Comparison of ENCODE assay signal across 8 cellular contexts in genomic region chr1:248873993-248874671, GRCh38. TPM values are rescaled to one million over a fixed set of nuclear protein-coding genes. Genes with fewer than 3 reads are reported as not detected.
DNase-seq lines count a peak whose midpoint lies in the region; ATAC-seq and TF ChIP-seq lines count a peak whose summit lies in the region.

No MANE protein-coding gene starts in this region.

- TF ChIP-seq CTCF in IMR-90 (conservative IDR thresholded peaks at IDR 0.05; ENCODE audit: low read depth, low read length) (no peak), esophagus squamous epithelium (IDR thresholded peaks at IDR 0.05) (peak in 1 of 6 experiments; percentile 16)

- H3K4me2 ChIP-seq in IMR-90 (ENCODE audit: low read depth, low read length) = peak overlapping the region; percentile 69

- no peak for TF ChIP-seq POLR2A in IMR-90 (IDR thresholded peaks at IDR 0.05; ENCODE audit: low read depth, low read length)
- TF ChIP-seq POLR2A in esophagus squamous epithelium (IDR thresholded peaks at IDR 0.05) = no peak

- no peak overlapping the region for H3K56ac ChIP-seq in IMR-90 (ENCODE audit: extremely low read depth, insufficient read depth, low read length)

- H4K91ac ChIP-seq in IMR-90 (ENCODE audit: insufficient read depth, low read depth, low read length) = no peak overlapping the region

- dilution Hi-C loops in IMR-90 (cut with HindIII; ENCODE audit: low sequenced_read_pairs, unreplicated experiment) = no loop called here

- no peak overlapping the region for H2AK5ac ChIP-seq in IMR-90 (ENCODE audit: low read depth, low read length)

- peaks cover 0 to 14% of the 10 kb centered on the region in 2 donors for H3K27me3 Mint-ChIP-seq in CD8-positive, alpha-beta memory T cell
- H3K27me3 Mint-ChIP-seq in activated T-cell treated with anti-CD3 and anti-CD28 coated beads, Interleukin-2, amount 50 U/mL, for 4 hours (ENCODE audit: low read depth) = peaks cover 3% of the 10 kb centered on the region
- peaks cover 0 to 13% (median 0%) of the 10 kb centered on the region in 5 donors for H3K27me3 Mint-ChIP-seq in naive thymus-derived CD8-positive, alpha-beta T cell

- no peaks in the 10 kb centered on the region; the same call in 1 of the 2 replicates for H3K9me1 ChIP-seq in IMR-90 (ENCODE audit: insufficient read depth, low read length)

- ATAC-seq in GM21529 (IDR thresholded peaks at IDR 0.05; ENCODE audit: unreplicated experiment) (peak; percentile 56), IMR-90 (ENCODE audit: low read depth) (peak; percentile 79)
- peak; percentile 53 to 71 for ATAC-seq in activated T-cell treated with anti-CD3 and anti-CD28 coated beads, Interleukin-2, amount 50 U/mL, for 4 hours
- ATAC-seq in naive thymus-derived CD8-positive, alpha-beta T cell = peak; percentile 66 to 68
- peak; percentile 77 for ATAC-seq in stimulated activated effector memory CD8-positive, alpha-beta T cell treated with anti-CD3 and anti-CD28 coated beads, Interleukin-12 subunit alpha, Interleukin-12 subunit beta, amount 100 ng/mL, for 72 hours

- H2BK15ac ChIP-seq in IMR-90 (ENCODE audit: low read depth, low read length) = no peak overlapping the region

- H4K20me1 ChIP-seq in IMR-90 (ENCODE audit: insufficient read depth, low read length) = peaks cover 10% of the 10 kb centered on the region

- H3K9me3 Mint-ChIP-seq in CD8-positive, alpha-beta memory T cell = peaks cover 0 to 10% (median 2%) of the 10 kb centered on the region in 5 donors
- H3K9me3 Mint-ChIP-seq in activated T-cell treated with anti-CD3 and anti-CD28 coated beads, Interleukin-2, amount 50 U/mL, for 4 hours = no peaks in the 10 kb centered on the region
- peaks cover 0 to 10% (median 0%) of the 10 kb centered on the region in 9 donors for H3K9me3 Mint-ChIP-seq in naive thymus-derived CD8-positive, alpha-beta T cell
- H3K9me3 Mint-ChIP-seq in stimulated activated effector memory CD8-positive, alpha-beta T cell treated with anti-CD3 and anti-CD28 coated beads, Interleukin-12 subunit alpha, Interleukin-12 subunit beta, amount 100 ng/mL, for 72 hours = no peaks in the 10 kb centered on the region

- intact Hi-C loops in IMR-90 (cut with micrococcal nuclease) = loop anchor here (1.0 kb wide), 3 partner anchors 32 to 48 kb away; partner anchors contain the start of genes PGBD2 and ZNF672
- intact Hi-C loops in esophagus squamous epithelium (cut with DNase I) = no loop called here

- no peaks in the 10 kb centered on the region for H3K9me3 ChIP-seq in CD8-positive, alpha-beta memory T cell (ENCODE audit: low read length)
- no peaks in the 10 kb centered on the region for H3K9me3 ChIP-seq in IMR-90 (ENCODE audit: control insufficient read depth, insufficient read depth, low read length)
- H3K9me3 ChIP-seq in esophagus squamous epithelium = no peaks in the 10 kb centered on the region

- no peak overlapping the region for H3K18ac ChIP-seq in IMR-90 (ENCODE audit: low read depth, low read length)

- H3K4me1 ChIP-seq in CD8-positive, alpha-beta memory T cell (ENCODE audit: insufficient read depth, low read length) = no peaks in the 10 kb centered on the region
- H3K4me1 ChIP-seq in IMR-90 (ENCODE audit: control insufficient read depth, insufficient read depth, low read length) (no peaks in the 10 kb centered on the region), esophagus squamous epithelium (peaks cover 0 to 23% (median 3%) of the 10 kb centered on the region in 3 donors)

- no peak overlapping the region for H2BK5ac ChIP-seq in IMR-90 (ENCODE audit: low read depth, low read length, poor library complexity, severe bottlenecking)

- no peaks in the 10 kb centered on the region for H3K36me3 ChIP-seq in CD8-positive, alpha-beta memory T cell (ENCODE audit: insufficient read depth, low read length)
- no peaks in the 10 kb centered on the region for H3K36me3 ChIP-seq in IMR-90 (ENCODE audit: control insufficient read depth, insufficient read depth, low read length)
- H3K36me3 ChIP-seq in esophagus squamous epithelium = no peaks in the 10 kb centered on the region

- POLR2A ChIA-PET in CD8-positive, alpha-beta memory T cell (lab: Charles Lee) = interaction anchor here (0.5 to 2.3 kb wide), 6 partner anchors 10 to 48 kb away, joined by 3 to 17 read pairs (median 4); partner anchors contain the start of genes SH3BP5L, ZNF672 and ZNF692
- POLR2A ChIA-PET in IMR-90 (lab: Charles Lee; ENCODE audit: unreplicated experiment) = no interaction called here
- POLR2A ChIA-PET in naive thymus-derived CD8-positive, alpha-beta T cell (lab: Charles Lee) = interaction anchor here (0.6 to 3.3 kb wide), 11 partner anchors 9 to 48 kb away, joined by 3 to 33 read pairs (median 5); partner anchors contain the start of genes PGBD2, SH3BP5L, ZNF672 and ZNF692

- peak; percentile 71 to 93 (median 90) for DNase-seq in CD8-positive, alpha-beta memory T cell
- no peak for DNase-seq in IMR-90
- DNase-seq in OCI-M2 (lab: John Stamatoyannopoulos, UW; ENCODE audit: unreplicated experiment) = peak; percentile 95
- DNase-seq in activated T-cell treated with anti-CD3 and anti-CD28 coated beads, Interleukin-2, amount 50 U/mL, for 4 hours = peak; percentile 82
- no peak for DNase-seq in esophagus squamous epithelium (lab: John Stamatoyannopoulos, UW)
- DNase-seq in naive thymus-derived CD8-positive, alpha-beta T cell = peak; percentile 62 to 96 (median 86)
- DNase-seq in stimulated activated effector memory CD8-positive, alpha-beta T cell treated with anti-CD3 and anti-CD28 coated beads, Interleukin-12 subunit alpha, Interleukin-12 subunit beta, amount 100 ng/mL, for 72 hours (ENCODE audit: low spot score in 2 of 2) = peak; percentile 81 to 94

- 0 out of 2 replicates have a peak overlapping the region, but pooled peaks have one; percentile 11 for H3K14ac ChIP-seq in IMR-90 (replicated peaks; ENCODE audit: low read depth, low read length)

- no peak overlapping the region for H2BK120ac ChIP-seq in IMR-90 (ENCODE audit: low read depth, low read length)

- peaks cover 28 to 49% (median 41%) of the 10 kb centered on the region in 3 donors for H3K4me1 Mint-ChIP-seq in CD8-positive, alpha-beta memory T cell
- peaks cover 18% of the 10 kb centered on the region for H3K4me1 Mint-ChIP-seq in activated T-cell treated with anti-CD3 and anti-CD28 coated beads, Interleukin-2, amount 50 U/mL, for 4 hours (ENCODE audit: low read depth)
- peaks cover 16 to 26% (median 20%) of the 10 kb centered on the region in 4 donors for H3K4me1 Mint-ChIP-seq in naive thymus-derived CD8-positive, alpha-beta T cell
- peaks cover 25% of the 10 kb centered on the region for H3K4me1 Mint-ChIP-seq in stimulated activated effector memory CD8-positive, alpha-beta T cell treated with anti-CD3 and anti-CD28 coated beads, Interleukin-12 subunit alpha, Interleukin-12 subunit beta, amount 100 ng/mL, for 72 hours

- H4K8ac ChIP-seq in IMR-90 (ENCODE audit: low read depth in 2 of 2, low read length in 2 of 2) = no peak overlapping the region

- peak overlapping the region; percentile 93 to 99 (median 97) for H3K4me3 Mint-ChIP-seq in CD8-positive, alpha-beta memory T cell
- H3K4me3 Mint-ChIP-seq in activated T-cell treated with anti-CD3 and anti-CD28 coated beads, Interleukin-2, amount 50 U/mL, for 4 hours = peak overlapping the region; percentile 89
- H3K4me3 Mint-ChIP-seq in naive thymus-derived CD8-positive, alpha-beta T cell = peak overlapping the region; percentile 93 to 99 (median 96)
- H3K4me3 Mint-ChIP-seq in stimulated activated effector memory CD8-positive, alpha-beta T cell treated with anti-CD3 and anti-CD28 coated beads, Interleukin-12 subunit alpha, Interleukin-12 subunit beta, amount 100 ng/mL, for 72 hours = peak overlapping the region; percentile 84

- H3K27me3 ChIP-seq in CD8-positive, alpha-beta memory T cell (ENCODE audit: insufficient read depth, low read length, poor library complexity, severe bottlenecking) = no peaks in the 10 kb centered on the region
- H3K27me3 ChIP-seq in IMR-90 (ENCODE audit: control insufficient read depth, insufficient read depth, low read length) (no peaks in the 10 kb centered on the region), esophagus squamous epithelium (no peaks in the 10 kb centered on the region)

- H2BK20ac ChIP-seq in IMR-90 (ENCODE audit: low read depth, low read length) = no peak overlapping the region

- no peak overlapping the region for H2AK9ac ChIP-seq in IMR-90 (replicated peaks; ENCODE audit: low read depth, low read length, poor library complexity)

- peak overlapping the region; percentile 41 for H2AFZ ChIP-seq in IMR-90 (replicated peaks; ENCODE audit: low read length, poor library complexity)

- in situ Hi-C loops in IMR-90 (cut with MboI; ENCODE audit: low sequenced_read_pairs) = no loop called here

- no peak overlapping the region for H3K4ac ChIP-seq in IMR-90 (ENCODE audit: low read depth, low read length)

- CTCF ChIA-PET in CD8-positive, alpha-beta memory T cell (lab: Charles Lee) = interaction anchor here (0.7 to 2.6 kb wide), 10 partner anchors 10 to 49 kb away, joined by 3 to 14 read pairs (median 4); partner anchors contain the start of genes SH3BP5L and ZNF692
- CTCF ChIA-PET in IMR-90 (lab: Yijun Ruan, JAX) = interaction anchor here (1.7 kb wide), 1 partner anchor 12 kb away, joined by 5 read pairs; no protein-coding TSS in a partner anchor

- H3K27ac ChIP-seq in CD8-positive, alpha-beta memory T cell (ENCODE audit: low read depth, low read length) = peak overlapping the region; percentile 87
- H3K27ac ChIP-seq in IMR-90 (ENCODE audit: insufficient read depth, low read length) (no peak overlapping the region), esophagus squamous epithelium (peak overlapping the region; percentile 89 to 97 (median 96))

- no peak overlapping the region for H4K5ac ChIP-seq in IMR-90 (ENCODE audit: low read depth, low read length)

- peak overlapping the region; percentile 92 to 100 (median 99) for H3K27ac Mint-ChIP-seq in CD8-positive, alpha-beta memory T cell
- peak overlapping the region; percentile 96 to 100 (median 98) for H3K27ac Mint-ChIP-seq in naive thymus-derived CD8-positive, alpha-beta T cell
- peak overlapping the region; percentile 100 for H3K27ac Mint-ChIP-seq in stimulated activated effector memory CD8-positive, alpha-beta T cell treated with anti-CD3 and anti-CD28 coated beads, Interleukin-12 subunit alpha, Interleukin-12 subunit beta, amount 100 ng/mL, for 72 hours

- H3K36me3 Mint-ChIP-seq in CD8-positive, alpha-beta memory T cell = peaks cover 0 to 14% (median 5%) of the 10 kb centered on the region in 3 donors
- H3K36me3 Mint-ChIP-seq in activated T-cell treated with anti-CD3 and anti-CD28 coated beads, Interleukin-2, amount 50 U/mL, for 4 hours (ENCODE audit: insufficient read depth) = no peaks in the 10 kb centered on the region
- H3K36me3 Mint-ChIP-seq in naive thymus-derived CD8-positive, alpha-beta T cell = peaks cover 0 to 8% (median 4%) of the 10 kb centered on the region in 3 donors
- H3K36me3 Mint-ChIP-seq in stimulated activated effector memory CD8-positive, alpha-beta T cell treated with anti-CD3 and anti-CD28 coated beads, Interleukin-12 subunit alpha, Interleukin-12 subunit beta, amount 100 ng/mL, for 72 hours = peaks cover 29% of the 10 kb centered on the region

- H3K79me1 ChIP-seq in IMR-90 (ENCODE audit: low read depth in 1 of 2, low read length in 2 of 2) = no peaks in the 10 kb centered on the region

- 0% methylated on average over 13 of the region's 24 CpGs; no CpG with 5 or more reads in 1 of the 2 experiments for WGBS in IMR-90 (ENCODE audit: extremely low coverage in 2 of 2, insufficient read length in 1 of 2), 2 experiments
- WGBS in esophagus squamous epithelium, 2 donors = 6 to 7% methylated on average over 20 to 22 of the region's 24 CpGs

- no peak for TF ChIP-seq RAD21 in IMR-90 (IDR thresholded peaks at IDR 0.05; ENCODE audit: low read length)

- no TSS peak for BruUV-seq in IMR-90 (replicated peaks; lab: Mats Ljungman, UMichigan)

- H3K4me3 ChIP-seq in CD8-positive, alpha-beta memory T cell (ENCODE audit: low read length) = peak overlapping the region; percentile 88
- H3K4me3 ChIP-seq in IMR-90 (ENCODE audit: insufficient read depth, low read depth, low read length) = peak overlapping the region; percentile 53
- H3K4me3 ChIP-seq in esophagus squamous epithelium = peak overlapping the region; percentile 44 to 72 (median 66)

- H3K23ac ChIP-seq in IMR-90 (ENCODE audit: low read depth, low read length) = no peak overlapping the region

- no peak overlapping the region for H3K9ac ChIP-seq in IMR-90 (ENCODE audit: low read depth, low read length)

RNA-seq across cellular contexts. Expression of gene ZNF692, which starts 15.2 kb away (rescaled TPM):
- 10 to 100 TPM; 56.0 to 58.7 TPM for total RNA-seq in CD8-positive, alpha-beta memory T cell
- polyA plus RNA-seq in CD8-positive, alpha-beta memory T cell = 9.6 TPM
- total RNA-seq in IMR-90 (2012; rRNA removed) = 6.9 and 7.3 TPM in 2 replicates
- polyA plus RNA-seq in IMR-90 (2012; rRNA removed) = 50.4 and 51.5 TPM in 2 replicates
- 19.6 and 20.7 TPM in 2 replicates for polyA plus RNA-seq in IMR-90 (2012; cell fraction: cytosol; rRNA removed)
- polyA plus RNA-seq in IMR-90 (2012; cell fraction: nucleus; rRNA removed; ENCODE audit: low replicate concordance) = 340 and 590 TPM in 2 replicates
- 10 to 100 TPM; 59.8 to 72.6 (median 70.1) TPM for total RNA-seq in activated T-cell treated with anti-CD3 and anti-CD28 coated beads, Interleukin-2, amount 50 U/mL, for 4 hours
- total RNA-seq in esophagus squamous epithelium = 10 to 100 TPM; 35.7 to 67.9 (median 40.7) TPM
- total RNA-seq in naive thymus-derived CD8-positive, alpha-beta T cell = 10 to 100 TPM; 68.9 to 69.6 TPM
- polyA plus RNA-seq in naive thymus-derived CD8-positive, alpha-beta T cell = 1 to 10 TPM; 5.2 to 9.3 (median 5.9) TPM

RNA-seq across cellular contexts. Expression of gene PGBD2, which starts 31.9 kb away (rescaled TPM):
- total RNA-seq in CD8-positive, alpha-beta memory T cell = 1 to 10 TPM; 7.0 to 8.1 TPM
- polyA plus RNA-seq in CD8-positive, alpha-beta memory T cell = 13.7 TPM
- total RNA-seq in IMR-90 (2012; rRNA removed) = 6.7 and 6.8 TPM in 2 replicates
- 4.8 TPM in 2 replicates for polyA plus RNA-seq in IMR-90 (2012; rRNA removed)
- 1.5 and 1.6 TPM in 2 replicates for polyA plus RNA-seq in IMR-90 (2012; cell fraction: cytosol; rRNA removed)
- polyA plus RNA-seq in IMR-90 (2012; cell fraction: nucleus; rRNA removed; ENCODE audit: low replicate concordance) = 7.1 and 14.8 TPM in 2 replicates
- total RNA-seq in activated T-cell treated with anti-CD3 and anti-CD28 coated beads, Interleukin-2, amount 50 U/mL, for 4 hours = 1 to 10 TPM; 3.4 to 4.7 (median 4.0) TPM
- total RNA-seq in esophagus squamous epithelium = 1 to 10 TPM; 4.1 to 9.5 (median 6.7) TPM
- 10 to 100 TPM; 14.3 to 14.5 TPM for total RNA-seq in naive thymus-derived CD8-positive, alpha-beta T cell
- polyA plus RNA-seq in naive thymus-derived CD8-positive, alpha-beta T cell = 1 to 10 TPM; 5.3 to 9.9 (median 6.5) TPM

RNA-seq across cellular contexts. Expression of gene ZNF672, which starts 36.1 kb away (rescaled TPM):
- total RNA-seq in CD8-positive, alpha-beta memory T cell = 10 to 100 TPM; 52.1 to 55.2 TPM
- 29.6 TPM for polyA plus RNA-seq in CD8-positive, alpha-beta memory T cell
- 6.6 and 6.9 TPM in 2 replicates for total RNA-seq in IMR-90 (2012; rRNA removed)
- 12.6 and 16.2 TPM in 2 replicates for polyA plus RNA-seq in IMR-90 (2012; rRNA removed)
- polyA plus RNA-seq in IMR-90 (2012; cell fraction: cytosol; rRNA removed) = 10.4 and 15.2 TPM in 2 replicates
- 16.8 and 30.7 TPM in 2 replicates for polyA plus RNA-seq in IMR-90 (2012; cell fraction: nucleus; rRNA removed; ENCODE audit: low replicate concordance)
- total RNA-seq in activated T-cell treated with anti-CD3 and anti-CD28 coated beads, Interleukin-2, amount 50 U/mL, for 4 hours = 10 to 100 TPM; 35.9 to 38.3 (median 37.2) TPM
- total RNA-seq in esophagus squamous epithelium = 10 to 100 TPM; 22.3 to 25.8 (median 24.0) TPM
- 10 to 100 TPM; 35.8 to 37.2 TPM for total RNA-seq in naive thymus-derived CD8-positive, alpha-beta T cell
- 10 to 100 TPM; 17.9 to 25.6 (median 19.6) TPM for polyA plus RNA-seq in naive thymus-derived CD8-positive, alpha-beta T cell

RNA-seq across cellular contexts. Expression of gene SH3BP5L, which starts 48.4 kb away (rescaled TPM):
- total RNA-seq in CD8-positive, alpha-beta memory T cell = 10 to 100 TPM; 20.1 to 21.8 TPM
- polyA plus RNA-seq in CD8-positive, alpha-beta memory T cell = 3.8 TPM
- total RNA-seq in IMR-90 (2012; rRNA removed) (23.3 and 25.0 TPM in 2 replicates), esophagus squamous epithelium (10 to 100 TPM; 19.2 to 23.1 (median 21.9) TPM)
- 35.6 and 35.9 TPM in 2 replicates for polyA plus RNA-seq in IMR-90 (2012; rRNA removed)
- 29.6 TPM in 2 replicates for polyA plus RNA-seq in IMR-90 (2012; cell fraction: cytosol; rRNA removed)
- 49.6 and 76.9 TPM in 2 replicates for polyA plus RNA-seq in IMR-90 (2012; cell fraction: nucleus; rRNA removed; ENCODE audit: low replicate concordance)
- 10 to 100 TPM; 14.9 to 16.4 (median 16.1) TPM for total RNA-seq in activated T-cell treated with anti-CD3 and anti-CD28 coated beads, Interleukin-2, amount 50 U/mL, for 4 hours
- 10 to 100 TPM; 28.5 to 29.9 TPM for total RNA-seq in naive thymus-derived CD8-positive, alpha-beta T cell
- polyA plus RNA-seq in naive thymus-derived CD8-positive, alpha-beta T cell = 1 to 10 TPM; 1.6 to 3.5 (median 2.6) TPM

Comparison
In these comparisons a context has a peak if more than half of its experiments do, and no peak if none do; other contexts are left out.
1. DNase-seq: peak in CD8-positive, alpha-beta memory T cell (5 of 5), OCI-M2 (single experiment), activated T-cell treated with anti-CD3 and anti-CD28 coated beads, Interleukin-2, amount 50 U/mL, for 4 hours (single experiment), naive thymus-derived CD8-positive, alpha-beta T cell (10 of 10) and stimulated activated effector memory CD8-positive, alpha-beta T cell treated with anti-CD3 and anti-CD28 coated beads, Interleukin-12 subunit alpha, Interleukin-12 subunit beta, amount 100 ng/mL, for 72 hours (2 of 2); none in IMR-90 (single experiment) and esophagus squamous epithelium (single experiment).
2. Peak in every context shown above with its lines, with median percentiles within 50 percentile points of each other: H3K4me3 ChIP-seq, H3K27ac Mint-ChIP-seq, H3K4me3 Mint-ChIP-seq and ATAC-seq.